ENCODE assay signal across 9 cellular contexts in the genomic region with DNA sequence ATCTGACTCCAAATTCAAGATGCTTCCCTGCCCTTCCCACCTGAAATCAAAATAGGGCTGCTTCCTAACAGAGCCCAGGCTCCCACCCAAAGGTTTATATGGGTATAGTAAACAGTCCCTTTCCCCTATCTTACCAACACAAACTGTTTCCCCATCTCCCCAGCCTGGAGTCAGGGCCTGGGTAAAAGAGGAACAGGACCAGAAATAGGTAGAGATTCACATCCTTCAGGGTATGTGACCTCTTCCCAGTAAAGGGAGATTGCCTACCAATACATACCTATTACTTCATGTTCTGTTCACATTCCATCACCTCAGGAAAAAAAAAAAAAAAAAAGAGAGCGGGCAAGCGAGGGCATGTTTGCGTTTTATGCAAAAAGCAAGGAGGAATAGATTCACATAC. TPM values are rescaled to one million over a fixed set of nuclear protein-coding genes. Genes with fewer than 3 reads are reported as not detected.
DNase-seq lines count a peak whose midpoint lies in the region; TF ChIP-seq lines count a peak whose summit lies in the region.
"Had no signal": no experiment of that assay in that cellular context is flagged by ENCODE, and none has a peak within 500 bp of the region (broad histone marks: within the 10 kb centered on the region; RNA-seq: fewer than 3 reads in every experiment).

No MANE protein-coding gene starts in this region.

- H2AFZ ChIP-seq in mammary epithelial cell (ENCODE audit: low read depth, low read length) (peak overlapping the region; percentile 73), neuronal stem cell (ENCODE audit: low read length) (peak overlapping the region; percentile 70)

- H3K36me3 Mint-ChIP-seq in activated CD4-positive, alpha-beta T cell treated with anti-CD3 and anti-CD28 coated beads, Interleukin-2, amount 10 ng/mL, durations not matched to agents 24 days and 14 days (ENCODE audit: low read depth), result no peaks in the 10 kb centered on the region

- no peak overlapping the region for H2BK5ac ChIP-seq in neuronal stem cell (ENCODE audit: low read length)

- no peak overlapping the region for H3K23ac ChIP-seq in neuronal stem cell (ENCODE audit: low read depth, low read length, poor library complexity)

- H3K4me2 ChIP-seq in mammary epithelial cell (ENCODE audit: insufficient read depth, low read depth, low read length) (peak overlapping the region; percentile 77), neuronal stem cell (ENCODE audit: insufficient read depth, low read length, poor library complexity, severe bottlenecking) (no peak overlapping the region)

- H3K18ac ChIP-seq in neuronal stem cell (ENCODE audit: low read length), result no peak overlapping the region

- no peaks in the 10 kb centered on the region for H3K79me2 ChIP-seq in mammary epithelial cell (ENCODE audit: insufficient read depth, low read length)

- peak overlapping the region; percentile 82 for H3K4me3 Mint-ChIP-seq in activated CD4-positive, alpha-beta T cell treated with anti-CD3 and anti-CD28 coated beads, Interleukin-2, amount 10 ng/mL, durations not matched to agents 24 days and 14 days

- no peak overlapping the region for H2AK5ac ChIP-seq in neuronal stem cell (ENCODE audit: low read depth, low read length)

- BruUV-seq in mammary epithelial cell (replicated peaks; lab: Mats Ljungman, UMichigan), result no TSS peak

- H3K4me1 Mint-ChIP-seq in activated CD4-positive, alpha-beta T cell treated with anti-CD3 and anti-CD28 coated beads, Interleukin-2, amount 10 ng/mL, durations not matched to agents 24 days and 14 days, result peaks cover 9% of the 10 kb centered on the region

- H2BK120ac ChIP-seq in neuronal stem cell (ENCODE audit: low read depth, low read length), result no peak overlapping the region

- CTCF ChIA-PET in mammary epithelial cell (lab: Charles Lee; ENCODE audit: low non-redundant PET), result no interaction called here

- no peaks in the 10 kb centered on the region for H3K27me3 ChIP-seq in mammary epithelial cell (ENCODE audit: insufficient read depth, low read length)
- H3K27me3 ChIP-seq in neuronal stem cell (ENCODE audit: control insufficient read depth in 3 of 3, insufficient read depth in 3 of 3, low read depth in 1 of 3, low read length in 3 of 3), result no peaks in the 10 kb centered on the region

- dilution Hi-C loops in mammary epithelial cell (cut with HindIII; ENCODE audit: low sequenced_read_pairs), result no loop called here

- no peak overlapping the region for H4K91ac ChIP-seq in neuronal stem cell (ENCODE audit: low read depth, low read length, poor library complexity)

- H3K27ac Mint-ChIP-seq in activated CD4-positive, alpha-beta T cell treated with anti-CD3 and anti-CD28 coated beads, Interleukin-2, amount 10 ng/mL, durations not matched to agents 24 days and 14 days, result peak overlapping the region; percentile 84

- 34% methylated on average over 3 of the region's 3 CpGs for WGBS in mammary epithelial cell (ENCODE audit: low coverage, missing lambda C conversion rate)
- WGBS in neuronal stem cell (ENCODE audit: extremely low coverage in 2 of 2, insufficient read length in 2 of 2, insufficient replicate concordance in 1 of 2), 2 donors, result no CpG with 5 or more reads among the region's 3 CpGs

- in situ Hi-C loops in mammary epithelial cell (cut with MboI; ENCODE audit: low sequenced_read_pairs in 2 of 2), result no loop called here

- no peak for TF ChIP-seq CTCF in mammary epithelial cell (conservative IDR thresholded peaks at IDR 0.05 in 1 of 2, IDR thresholded peaks at IDR 0.05 in 1 of 2; ENCODE audit: extremely low read depth in 1 of 2, insufficient read depth in 1 of 2, low read depth in 1 of 2, low read length in 2 of 2)

- no peak overlapping the region for H3K14ac ChIP-seq in neuronal stem cell (ENCODE audit: low read length)

- no peak overlapping the region for H3K4ac ChIP-seq in neuronal stem cell (ENCODE audit: low read length)

- H4K20me1 ChIP-seq in mammary epithelial cell (ENCODE audit: insufficient read depth, low read length), result no peaks in the 10 kb centered on the region

- H3K9ac ChIP-seq in mammary epithelial cell (ENCODE audit: insufficient read depth, low read length) (no peak overlapping the region), neuronal stem cell (ENCODE audit: low read depth, low read length, poor library complexity) (no peak overlapping the region)

- no peak overlapping the region for H2BK15ac ChIP-seq in neuronal stem cell (ENCODE audit: low read length)

- H3K9me3 Mint-ChIP-seq in activated CD4-positive, alpha-beta T cell treated with anti-CD3 and anti-CD28 coated beads, Interleukin-2, amount 10 ng/mL, durations not matched to agents 24 days and 14 days, result no peaks in the 10 kb centered on the region

- no peak overlapping the region for H2BK12ac ChIP-seq in neuronal stem cell (ENCODE audit: low read length)

- H3K36me3 ChIP-seq in mammary epithelial cell (ENCODE audit: insufficient read depth, low read length) (no peaks in the 10 kb centered on the region), neuronal stem cell (replicated peaks in 1 of 2; ENCODE audit: control insufficient read depth in 2 of 2, insufficient read depth in 2 of 2, low read length in 2 of 2) (no peaks in the 10 kb centered on the region)

- H3K4me3 ChIP-seq in mammary epithelial cell (replicated peaks in 1 of 3; ENCODE audit: insufficient read depth in 1 of 3, low read depth in 2 of 3, low read length in 3 of 3) (peak overlapping the region in 2 of 3 experiments; percentile 48 to 81), neuronal stem cell (ENCODE audit: low read length in 2 of 2) (peak overlapping the region in 1 of 2 donors; percentile 68)

- H3K9me3 ChIP-seq in mammary epithelial cell (replicated peaks; ENCODE audit: insufficient read depth, low read length) (no peaks in the 10 kb centered on the region), neuronal stem cell (replicated peaks in 1 of 2; ENCODE audit: control insufficient read depth in 2 of 2, insufficient read depth in 1 of 2, low read depth in 1 of 2, low read length in 2 of 2) (no peaks in the 10 kb centered on the region)

- H4K8ac ChIP-seq in neuronal stem cell (ENCODE audit: low read depth, low read length), result no peak overlapping the region

- no peaks in the 10 kb centered on the region for H3K79me1 ChIP-seq in neuronal stem cell (ENCODE audit: low read depth, low read length)

- intact Hi-C loops in activated CD4-positive, alpha-beta T cell treated with anti-CD3 and anti-CD28 coated beads, Interleukin-2, amount 10 ng/mL, durations not matched to agents 24 days and 14 days (cut with micrococcal nuclease), result loop anchor here (5.0 kb wide), 1 partner anchor 660 kb away; a partner anchor contains a TSS
- intact Hi-C loops in mammary epithelial cell (cut with micrococcal nuclease), result no loop called here

- no peak for DNase-seq in activated CD4-positive, alpha-beta T cell treated with anti-CD3 and anti-CD28 coated beads, Interleukin-2, amount 10 ng/mL, durations not matched to agents 24 days and 14 days
- DNase-seq in activated CD4-positive, alpha-beta T cell treated with anti-CD3 and anti-CD28 coated beads, Interleukin-2, amount 50 U/mL, for 4 hours, result no peak
- DNase-seq in NAMALWA (ENCODE audit: low spot score), result peak; percentile 31
- no peak for DNase-seq in mammary epithelial cell
- DNase-seq in neuronal stem cell (ENCODE audit: low spot score), result no peak
- DNase-seq in amniotic stem cell (lab: John Stamatoyannopoulos, UW), result no peak
- DNase-seq in DMS53 (lab: John Stamatoyannopoulos, UW), result no peak
- DNase-seq in T1000 (lab: John Stamatoyannopoulos, UW), result no peak
- DNase-seq: SW 1271 had no signal

- H3K4me1 ChIP-seq in mammary epithelial cell (ENCODE audit: insufficient read depth, low read length) (peaks cover 16% of the 10 kb centered on the region), neuronal stem cell (ENCODE audit: control insufficient read depth in 2 of 2, insufficient read depth in 1 of 2, low read depth in 1 of 2, low read length in 2 of 2) (peaks cover 0 to 3% of the 10 kb centered on the region in 2 donors)

- peaks cover 2% of the 10 kb centered on the region for H3K27me3 Mint-ChIP-seq in activated CD4-positive, alpha-beta T cell treated with anti-CD3 and anti-CD28 coated beads, Interleukin-2, amount 10 ng/mL, durations not matched to agents 24 days and 14 days

- H3K27ac ChIP-seq in mammary epithelial cell (ENCODE audit: insufficient read depth, low read depth, low read length) (no peak overlapping the region), neuronal stem cell (replicated peaks; ENCODE audit: low read length) (no peak overlapping the region)

RNA-seq across cellular contexts. Expression of a gene that starts 9.7 kb away (rescaled TPM):
- 14.4 and 16.1 TPM in 2 replicates for total RNA-seq in activated CD4-positive, alpha-beta T cell treated with anti-CD3 and anti-CD28 coated beads, Interleukin-2, amount 10 ng/mL, durations not matched to agents 24 days and 14 days
- 1 to 10 TPM in 1 of 2 donors, under 1 TPM in 1; 0.50 to 1.3 TPM for total RNA-seq in mammary epithelial cell
- 1.0 TPM for polyA plus RNA-seq in mammary epithelial cell
- polyA minus RNA-seq in mammary epithelial cell, result not detected
- 31.0 TPM for polyA plus RNA-seq in neuronal stem cell (2013, experiment 1 of 2)
- polyA plus RNA-seq in neuronal stem cell (2013, experiment 2 of 2), result 29.9 TPM

RNA-seq across cellular contexts. Expression of a gene that starts 54.5 kb away (rescaled TPM):
- not detected in 2 replicates for total RNA-seq in activated CD4-positive, alpha-beta T cell treated with anti-CD3 and anti-CD28 coated beads, Interleukin-2, amount 10 ng/mL, durations not matched to agents 24 days and 14 days
- not detected for total RNA-seq in mammary epithelial cell
- not detected for polyA plus RNA-seq in mammary epithelial cell
- not detected for polyA minus RNA-seq in mammary epithelial cell
- polyA plus RNA-seq in neuronal stem cell (2013, experiment 1 of 2), result not detected
- not detected for polyA plus RNA-seq in neuronal stem cell (2013, experiment 2 of 2)
